Comparison of ENCODE assay signal across 24 cellular contexts in genomic region chr1:161006563-161006962, GRCh38. TPM values are rescaled to one million over a fixed set of nuclear protein-coding genes. Genes with fewer than 3 reads are reported as not detected.
DNase-seq lines count a peak whose midpoint lies in the region; ATAC-seq and TF ChIP-seq lines count a peak whose summit lies in the region.
"Had no signal": no experiment of that assay in that cellular context is flagged by ENCODE, and none has a peak within 500 bp of the region (broad histone marks: within the 10 kb centered on the region; RNA-seq: fewer than 3 reads in every experiment).

No MANE protein-coding gene starts in this region.

- no peak for ATAC-seq in T-helper 17 cell
- ATAC-seq in effector memory CD8-positive, alpha-beta T cell (replicated peaks): no peak
- no peak for ATAC-seq in GM18517 (IDR thresholded peaks at IDR 0.05; ENCODE audit: unreplicated experiment)
- ATAC-seq: HepG2 had no signal

- H3K4me3 ChIP-seq in Caco-2 (ENCODE audit: low read depth, low read length) (no peak overlapping the region), trophoblast cell (ENCODE audit: low read depth, low read length) (no peak overlapping the region), BE2C (ENCODE audit: low read depth, low read length) (no peak overlapping the region)
- H3K4me3 ChIP-seq: BLaER1, PC-9, SJSA1 had no signal

- no peak for TF ChIP-seq CTCF in Caco-2 (IDR thresholded peaks at IDR 0.05; ENCODE audit: insufficient read depth in 1 of 2, low read depth in 1 of 2, low read length in 1 of 2, severe bottlenecking in 1 of 2, unreplicated experiment in 1 of 2)
- no peak for TF ChIP-seq CTCF in endothelial cell (IDR thresholded peaks at IDR 0.05; ENCODE audit: unreplicated experiment)
- TF ChIP-seq CTCF in BE2C (IDR thresholded peaks at IDR 0.05; ENCODE audit: low read depth, low read length): no peak

- H3K4me1 Mint-ChIP-seq in Caco-2 (ENCODE audit: low read depth, unreplicated experiment) (peaks cover 24% of the 10 kb centered on the region), T-helper 17 cell (peaks cover 14% of the 10 kb centered on the region), endothelial cell (ENCODE audit: unreplicated experiment) (peaks cover 24% of the 10 kb centered on the region)
- peaks cover 0 to 2% of the 10 kb centered on the region in 2 donors for H3K4me1 Mint-ChIP-seq in effector memory CD8-positive, alpha-beta T cell (ENCODE audit: low read depth in 2 of 2)

- DNase-seq in Caco-2 (no peak), T-helper 17 cell (no peak), endothelial cell (ENCODE audit: low spot score) (no peak), trophoblast cell (no peak), BE2C (no peak)
- no peak for DNase-seq in effector memory CD8-positive, alpha-beta T cell
- DNase-seq: CD4-positive, CD25-positive, alpha-beta regulatory T cell; DMS79 treated with DMSO at 0.1 percent for 48 hours; GF-D8; Kasumi-1; NCI-H2029; NCI-H446 treated with DMSO at 0.1 percent for 48 hours; NCI-H526; PC-9; Right ventricle myocardium superior; RPMI8226 had no signal

- H3K18ac ChIP-seq in trophoblast cell (ENCODE audit: low read length): no peak overlapping the region

- POLR2A ChIA-PET in Caco-2 (lab: Charles Lee): no interaction called here

- H3K9me3 Mint-ChIP-seq in Caco-2 (ENCODE audit: unreplicated experiment): no peaks in the 10 kb centered on the region
- H3K9me3 Mint-ChIP-seq in endothelial cell (ENCODE audit: unreplicated experiment): no peaks in the 10 kb centered on the region
- no peaks in the 10 kb centered on the region for H3K9me3 Mint-ChIP-seq in effector memory CD8-positive, alpha-beta T cell
- H3K9me3 Mint-ChIP-seq: CD4-positive, CD25-positive, alpha-beta regulatory T cell had no signal

- no peak overlapping the region for H4K91ac ChIP-seq in trophoblast cell (ENCODE audit: low read depth, low read length)

- H3K4me3 Mint-ChIP-seq in Caco-2 (ENCODE audit: unreplicated experiment) (no peak overlapping the region), T-helper 17 cell (no peak overlapping the region), endothelial cell (ENCODE audit: unreplicated experiment) (peak overlapping the region; percentile 62)
- H3K4me3 Mint-ChIP-seq in effector memory CD8-positive, alpha-beta T cell: no peak overlapping the region
- H3K4me3 Mint-ChIP-seq: CD4-positive, CD25-positive, alpha-beta regulatory T cell had no signal

- no peak overlapping the region for H3K14ac ChIP-seq in trophoblast cell (ENCODE audit: low read length)

- H3K27ac ChIP-seq in trophoblast cell (ENCODE audit: low read depth, low read length): no peak overlapping the region
- H3K27ac ChIP-seq: BLaER1, PC-9, SJSA1 had no signal

- peak overlapping the region; percentile 40 for H3K27ac Mint-ChIP-seq in Caco-2 (ENCODE audit: unreplicated experiment)
- H3K27ac Mint-ChIP-seq in T-helper 17 cell: peak overlapping the region; percentile 14
- H3K27ac Mint-ChIP-seq in endothelial cell (ENCODE audit: unreplicated experiment): peak overlapping the region; percentile 48
- no peak overlapping the region for H3K27ac Mint-ChIP-seq in effector memory CD8-positive, alpha-beta T cell

- no peak overlapping the region for H3K9ac ChIP-seq in trophoblast cell (ENCODE audit: low read length)
- H3K9ac ChIP-seq: BLaER1 had no signal

- H2BK12ac ChIP-seq in trophoblast cell (ENCODE audit: low read length): no peak overlapping the region

- H3K4ac ChIP-seq in trophoblast cell (ENCODE audit: low read depth, low read length): peak overlapping the region; percentile 83

- H2BK120ac ChIP-seq in trophoblast cell (ENCODE audit: insufficient read depth, low read length, poor library complexity): no peak overlapping the region

- H4K8ac ChIP-seq in trophoblast cell (ENCODE audit: low read depth, low read length): no peak overlapping the region

- H3K9me3 ChIP-seq in Caco-2 (no peaks in the 10 kb centered on the region), T-helper 17 cell (ENCODE audit: control insufficient read depth, low read length, poor library complexity, severe bottlenecking) (no peaks in the 10 kb centered on the region), trophoblast cell (ENCODE audit: insufficient read depth, low read depth, low read length) (no peaks in the 10 kb centered on the region), BE2C (no peaks in the 10 kb centered on the region)
- H3K9me3 ChIP-seq: BLaER1, SJSA1 had no signal

- no peak overlapping the region for H3K23ac ChIP-seq in trophoblast cell (ENCODE audit: low read length)

- peaks cover 28% of the 10 kb centered on the region for H3K79me2 ChIP-seq in trophoblast cell (ENCODE audit: control insufficient read depth, insufficient read depth, low read length, poor library complexity)

- WGBS in trophoblast cell (ENCODE audit: extremely low coverage, insufficient coverage, insufficient read length): no CpG with 5 or more reads among the region's 8 CpGs

- H3K36me3 Mint-ChIP-seq in Caco-2 (ENCODE audit: insufficient read depth, unreplicated experiment) (peaks cover 56% of the 10 kb centered on the region), T-helper 17 cell (ENCODE audit: low read depth) (no peaks in the 10 kb centered on the region), endothelial cell (ENCODE audit: low read depth, unreplicated experiment) (peaks cover 17% of the 10 kb centered on the region)
- H3K36me3 Mint-ChIP-seq in effector memory CD8-positive, alpha-beta T cell (ENCODE audit: insufficient read depth): no peaks in the 10 kb centered on the region
- H3K36me3 Mint-ChIP-seq: CD4-positive, CD25-positive, alpha-beta regulatory T cell had no signal

- no peak overlapping the region for H2AK5ac ChIP-seq in trophoblast cell (ENCODE audit: low read length)

- no peak overlapping the region for H2BK5ac ChIP-seq in trophoblast cell (ENCODE audit: low read depth, low read length, poor library complexity)

- CTCF ChIA-PET in Caco-2 (lab: Charles Lee): interaction anchor here (1.2 kb wide), 1 partner anchor 9 kb away, joined by 3 read pairs; no protein-coding TSS in a partner anchor

- no peak overlapping the region for H4K12ac ChIP-seq in trophoblast cell (ENCODE audit: low read depth, low read length)

- H3K27me3 ChIP-seq in Caco-2 (replicated peaks; ENCODE audit: control insufficient read depth, insufficient read depth, low read length) (no peaks in the 10 kb centered on the region), trophoblast cell (ENCODE audit: insufficient read depth, low read length) (no peaks in the 10 kb centered on the region), BE2C (no peaks in the 10 kb centered on the region)
- H3K27me3 ChIP-seq: BLaER1, SJSA1 had no signal

- H3K4me1 ChIP-seq in Caco-2 (peaks cover 27% of the 10 kb centered on the region), trophoblast cell (ENCODE audit: control insufficient read depth in 1 of 2, insufficient read depth in 2 of 2, low read length in 2 of 2) (peaks cover 13 to 31% of the 10 kb centered on the region in 2 experiments), BE2C (no peaks in the 10 kb centered on the region)
- H3K4me1 ChIP-seq: BLaER1, SJSA1 had no signal

- no TSS peak for BruUV-seq in Caco-2 (replicated peaks; lab: Mats Ljungman, UMichigan)

- H2AFZ ChIP-seq in trophoblast cell (ENCODE audit: insufficient read depth, low read length, poor library complexity): no peak overlapping the region
- H2AFZ ChIP-seq: PC-9 had no signal

- no peak overlapping the region for H3K4me2 ChIP-seq in trophoblast cell (ENCODE audit: low read length)
- H3K4me2 ChIP-seq: BLaER1, PC-9 had no signal

- no peaks in the 10 kb centered on the region for H3K27me3 Mint-ChIP-seq in Caco-2 (ENCODE audit: insufficient read depth, unreplicated experiment)
- no peaks in the 10 kb centered on the region for H3K27me3 Mint-ChIP-seq in T-helper 17 cell
- H3K27me3 Mint-ChIP-seq in endothelial cell (ENCODE audit: unreplicated experiment): peaks cover 3% of the 10 kb centered on the region
- H3K27me3 Mint-ChIP-seq in effector memory CD8-positive, alpha-beta T cell: no peaks in the 10 kb centered on the region
- H3K27me3 Mint-ChIP-seq: CD4-positive, CD25-positive, alpha-beta regulatory T cell had no signal

- intact Hi-C loops in Caco-2 (cut with micrococcal nuclease; ENCODE audit: unreplicated experiment): no loop called here

- H3K36me3 ChIP-seq in Caco-2 (ENCODE audit: control insufficient read depth, insufficient read depth, low read length): peaks cover 2% of the 10 kb centered on the region; the same call in 1 of the 2 replicates
- peaks cover 6% of the 10 kb centered on the region in 2 experiments for H3K36me3 ChIP-seq in trophoblast cell (ENCODE audit: control insufficient read depth in 1 of 2, insufficient read depth in 2 of 2, low read length in 2 of 2)
- no peaks in the 10 kb centered on the region for H3K36me3 ChIP-seq in BE2C
- H3K36me3 ChIP-seq: SJSA1 had no signal

- peaks cover 11% of the 10 kb centered on the region for H3K79me1 ChIP-seq in trophoblast cell (ENCODE audit: low read length)

RNA-seq across cellular contexts. Expression of gene F11R, which starts 14.4 kb away (rescaled TPM):
- total RNA-seq in Caco-2 (2022) (182 and 196 TPM in 2 replicates), T-helper 17 cell (10 to 100 TPM; 13.5 to 23.6 TPM), endothelial cell (ENCODE audit: unreplicated experiment) (361 TPM)
- polyA plus RNA-seq in trophoblast cell (2013): 119 and 129 TPM in 2 replicates
- polyA plus RNA-seq in BE2C (2012; ENCODE audit: insufficient read depth, insufficient read length, low read depth): 0.54 TPM

RNA-seq across cellular contexts. Expression of gene TSTD1, which starts 32.2 kb away (rescaled TPM):
- total RNA-seq in Caco-2 (2022) (24.8 and 26.8 TPM in 2 replicates), T-helper 17 cell (10 to 100 TPM; 45.5 to 45.7 TPM), endothelial cell (ENCODE audit: unreplicated experiment) (14.2 TPM)
- polyA plus RNA-seq in trophoblast cell (2013): 89.6 and 89.7 TPM in 2 replicates
- polyA plus RNA-seq in BE2C (2012; ENCODE audit: insufficient read depth, insufficient read length, low read depth): not detected
- total RNA-seq: A172, H4, HT1080 had no signal

RNA-seq across cellular contexts. Expression of gene USF1, which starts 39.2 kb away (rescaled TPM):
- total RNA-seq in Caco-2 (2022): 49.7 and 52.7 TPM in 2 replicates
- 10 to 100 TPM; 80.6 to 85.4 TPM for total RNA-seq in T-helper 17 cell
- total RNA-seq in endothelial cell (ENCODE audit: unreplicated experiment): 121 TPM
- polyA plus RNA-seq in trophoblast cell (2013): 43.5 and 43.8 TPM in 2 replicates
- 83.8 TPM for polyA plus RNA-seq in BE2C (2012; ENCODE audit: insufficient read depth, insufficient read length, low read depth)

RNA-seq across cellular contexts. Expression of gene ITLN2, which starts 52.0 kb away (rescaled TPM):
- 0.93 and 1.3 TPM in 2 replicates for total RNA-seq in Caco-2 (2022)
- total RNA-seq in T-helper 17 cell: not detected
- total RNA-seq in endothelial cell (ENCODE audit: unreplicated experiment): 118 TPM
- 3.2 TPM in 2 replicates for polyA plus RNA-seq in trophoblast cell (2013)
- not detected for polyA plus RNA-seq in BE2C (2012; ENCODE audit: insufficient read depth, insufficient read length, low read depth)
- total RNA-seq: A172; CD4-positive, CD25-positive, alpha-beta regulatory T cell; H4; HepG2; HT1080; M059J; PC-9; Right ventricle myocardium superior; SJSA1 had no signal
- polyA plus RNA-seq: CD4-positive, CD25-positive, alpha-beta regulatory T cell; HepG2 had no signal

Comparison
In these comparisons a context has a peak if more than half of its experiments do, and no peak if none do; other contexts are left out.
1. H3K27ac Mint-ChIP-seq: peak in Caco-2 (single experiment), T-helper 17 cell (single experiment) and endothelial cell (single experiment); none in effector memory CD8-positive, alpha-beta T cell (0 of 2).